1 cellular context compared by ENCODE assay signal in the genomic region with DNA sequence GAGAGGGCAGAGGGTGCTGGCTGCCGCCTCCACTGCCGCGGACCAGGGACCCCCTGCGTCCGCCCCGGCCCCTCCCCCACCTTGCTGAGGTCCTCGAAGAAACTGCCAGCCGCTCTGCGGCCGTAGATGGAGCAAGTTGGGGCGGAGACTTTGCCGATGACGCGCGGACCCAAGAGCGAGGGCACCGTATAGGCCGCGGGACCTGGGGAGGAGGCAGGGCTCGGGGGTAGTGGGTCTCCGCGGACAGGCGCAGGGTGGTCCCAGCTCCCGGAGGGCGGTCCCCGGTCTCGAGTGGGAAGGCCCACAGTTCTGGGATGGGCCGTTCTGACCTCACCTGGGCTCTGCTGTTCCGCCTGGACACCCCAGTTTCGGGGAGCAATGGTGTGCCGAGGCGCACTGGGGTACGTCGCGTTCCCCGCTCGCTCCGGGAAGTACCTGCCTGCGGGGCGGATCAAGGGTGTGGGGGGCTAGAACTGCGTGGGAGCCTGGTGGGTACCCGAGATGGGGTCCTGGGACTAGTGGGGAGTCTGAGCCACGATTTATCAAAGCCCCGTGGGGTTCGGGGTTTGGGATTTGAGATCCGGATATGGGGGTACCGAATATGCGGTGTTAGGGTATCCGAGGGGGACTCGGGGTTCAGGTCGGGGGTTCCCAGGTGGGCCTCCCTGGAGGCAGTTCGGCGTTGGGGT.
A peak's percentile ranks its signal among the peaks of the same experiment; 100 is the strongest.
TF ChIP-seq lines count a peak whose summit lies in the region.

No MANE protein-coding gene starts in this region.

TF ChIP-seq in HepG2, 621 proteins besides CTCF, POLR2A, EP300 and RAD21 (continued from another document and continues in another):
- no peak for TF ChIP-seq THAP11 (CRISPR knock-in tag; IDR thresholded peaks at IDR 0.05)
- no peak for TF ChIP-seq KLF6 (CRISPR knock-in tag; IDR thresholded peaks at IDR 0.05)
- no peak for TF ChIP-seq KMT2B (CRISPR knock-in tag; IDR thresholded peaks at IDR 0.05)
- no peak for TF ChIP-seq ZFP41 (CRISPR knock-in tag; IDR thresholded peaks at IDR 0.05; ENCODE audit: borderline replicate concordance)
- peak; percentile 23 for TF ChIP-seq RBM22 (optimal IDR thresholded peaks at IDR 0.05; ENCODE audit: low read length)
- no peak for TF ChIP-seq NCOA1 (CRISPR knock-in tag; IDR thresholded peaks at IDR 0.05)
- no peak for TF ChIP-seq TCF7 (IDR thresholded peaks at IDR 0.05; ENCODE audit: low read depth)
- TF ChIP-seq, protein P1, sequence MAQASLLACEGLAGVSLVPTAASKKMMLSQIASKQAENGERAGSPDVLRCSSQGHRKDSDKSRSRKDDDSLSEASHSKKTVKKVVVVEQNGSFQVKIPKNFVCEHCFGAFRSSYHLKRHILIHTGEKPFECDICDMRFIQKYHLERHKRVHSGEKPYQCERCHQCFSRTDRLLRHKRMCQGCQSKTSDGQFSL (CRISPR knock-in tag; IDR thresholded peaks at IDR 0.05): no peak
- TF ChIP-seq NKX3-1 (CRISPR knock-in tag; IDR thresholded peaks at IDR 0.05): no peak
- peak; percentile 76; the same call in 1 of the 2 replicates for TF ChIP-seq ZNF354B (CRISPR knock-in tag; IDR thresholded peaks at IDR 0.05)
- TF ChIP-seq SPEN (CRISPR knock-in tag; IDR thresholded peaks at IDR 0.05; ENCODE audit: low read depth): no peak; the same call in 1 of the 2 replicates
- TF ChIP-seq, protein P2, sequence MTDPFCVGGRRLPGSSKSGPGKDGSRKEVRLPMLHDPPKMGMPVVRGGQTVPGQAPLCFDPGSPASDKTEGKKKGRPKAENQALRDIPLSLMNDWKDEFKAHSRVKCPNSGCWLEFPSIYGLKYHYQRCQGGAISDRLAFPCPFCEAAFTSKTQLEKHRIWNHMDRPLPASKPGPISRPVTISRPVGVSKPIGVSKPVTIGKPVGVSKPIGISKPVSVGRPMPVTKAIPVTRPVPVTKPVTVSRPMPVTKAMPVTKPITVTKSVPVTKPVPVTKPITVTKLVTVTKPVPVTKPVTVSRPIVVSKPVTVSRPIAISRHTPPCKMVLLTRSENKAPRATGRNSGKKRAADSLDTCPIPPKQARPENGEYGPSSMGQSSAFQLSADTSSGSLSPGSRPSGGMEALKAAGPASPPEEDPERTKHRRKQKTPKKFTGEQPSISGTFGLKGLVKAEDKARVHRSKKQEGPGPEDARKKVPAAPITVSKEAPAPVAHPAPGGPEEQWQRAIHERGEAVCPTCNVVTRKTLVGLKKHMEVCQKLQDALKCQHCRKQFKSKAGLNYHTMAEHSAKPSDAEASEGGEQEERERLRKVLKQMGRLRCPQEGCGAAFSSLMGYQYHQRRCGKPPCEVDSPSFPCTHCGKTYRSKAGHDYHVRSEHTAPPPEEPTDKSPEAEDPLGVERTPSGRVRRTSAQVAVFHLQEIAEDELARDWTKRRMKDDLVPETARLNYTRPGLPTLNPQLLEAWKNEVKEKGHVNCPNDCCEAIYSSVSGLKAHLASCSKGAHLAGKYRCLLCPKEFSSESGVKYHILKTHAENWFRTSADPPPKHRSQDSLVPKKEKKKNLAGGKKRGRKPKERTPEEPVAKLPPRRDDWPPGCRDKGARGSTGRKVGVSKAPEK (CRISPR knock-in tag; IDR thresholded peaks at IDR 0.05; ENCODE audit: borderline replicate concordance): no peak
- TF ChIP-seq GABPB1 (CRISPR knock-in tag; IDR thresholded peaks at IDR 0.05): 0 out of 2 replicates have a peak, but pooled peaks have one; percentile 7
- TF ChIP-seq RARG (CRISPR knock-in tag; IDR thresholded peaks at IDR 0.05; ENCODE audit: low read depth): no peak
- no peak for TF ChIP-seq IKZF5 (CRISPR knock-in tag; IDR thresholded peaks at IDR 0.05)
- TF ChIP-seq ZNF33B (CRISPR knock-in tag; IDR thresholded peaks at IDR 0.05): no peak
- TF ChIP-seq TAF15 (IDR thresholded peaks at IDR 0.05; ENCODE audit: low read depth, low read length, poor library complexity, severe bottlenecking): peak; percentile 94
- no peak for TF ChIP-seq DMAP1 (CRISPR knock-in tag; IDR thresholded peaks at IDR 0.05)
- TF ChIP-seq ZNF672 (CRISPR knock-in tag; IDR thresholded peaks at IDR 0.05): no peak
- no peak for TF ChIP-seq ZNF337 (CRISPR knock-in tag; IDR thresholded peaks at IDR 0.05; ENCODE audit: borderline replicate concordance, low read depth)
- TF ChIP-seq ZNF496 (CRISPR knock-in tag; IDR thresholded peaks at IDR 0.05; ENCODE audit: insufficient replicate concordance): no peak
- no peak; the same call in 1 of the 2 replicates for TF ChIP-seq ARNTL (CRISPR knock-in tag; IDR thresholded peaks at IDR 0.05)
- no peak for TF ChIP-seq ZNF574 (CRISPR knock-in tag; IDR thresholded peaks at IDR 0.05)
- TF ChIP-seq SIX1 (CRISPR knock-in tag; IDR thresholded peaks at IDR 0.05; ENCODE audit: borderline replicate concordance): no peak
- no peak for TF ChIP-seq ZNF7 (CRISPR knock-in tag; IDR thresholded peaks at IDR 0.05)
- no peak for TF ChIP-seq BHLHE40 (IDR thresholded peaks at IDR 0.05; ENCODE audit: low read length)
- TF ChIP-seq ZNF841 (CRISPR knock-in tag; IDR thresholded peaks at IDR 0.05; ENCODE audit: borderline replicate concordance): no peak
- no peak for TF ChIP-seq ZKSCAN1 (IDR thresholded peaks at IDR 0.05; ENCODE audit: low read length)
- TF ChIP-seq FOXA3 (CRISPR knock-in tag; IDR thresholded peaks at IDR 0.05): no peak
- peak; percentile 82 for TF ChIP-seq ZC3H13 (CRISPR knock-in tag; IDR thresholded peaks at IDR 0.05)
- TF ChIP-seq HNRNPH1 (optimal IDR thresholded peaks at IDR 0.05; ENCODE audit: low read depth, low read length): peak; percentile 81
- no peak for TF ChIP-seq NFKB2 (CRISPR knock-in tag; IDR thresholded peaks at IDR 0.05; ENCODE audit: borderline replicate concordance)
- no peak for TF ChIP-seq SRSF4 (IDR thresholded peaks at IDR 0.05; ENCODE audit: low read depth, low read length, poor library complexity, severe bottlenecking)
- no peak for TF ChIP-seq ARHGAP35 (CRISPR knock-in tag; IDR thresholded peaks at IDR 0.05; ENCODE audit: borderline replicate concordance)
- no peak for TF ChIP-seq FOXP1 (IDR thresholded peaks at IDR 0.05)
- no peak for TF ChIP-seq FOXP1 (CRISPR knock-in tag; IDR thresholded peaks at IDR 0.05)
- TF ChIP-seq, protein P3, sequence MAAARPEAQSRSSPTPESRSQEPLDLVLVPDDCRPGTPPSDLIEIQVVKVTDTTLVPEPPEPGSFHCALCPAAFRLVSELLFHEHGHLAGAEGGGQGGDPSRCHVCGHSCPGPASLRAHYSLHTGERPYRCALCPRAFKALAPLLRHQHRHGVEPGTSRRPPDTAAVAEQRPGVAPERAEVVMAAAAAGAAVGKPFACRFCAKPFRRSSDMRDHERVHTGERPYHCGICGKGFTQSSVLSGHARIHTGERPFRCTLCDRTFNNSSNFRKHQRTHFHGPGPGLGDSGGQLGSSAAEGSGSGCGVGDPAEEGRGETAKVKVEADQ (CRISPR knock-in tag; IDR thresholded peaks at IDR 0.05; ENCODE audit: borderline replicate concordance): no peak
- TF ChIP-seq PRDM10 (CRISPR knock-in tag; IDR thresholded peaks at IDR 0.05; ENCODE audit: low read depth): no peak
- no peak for TF ChIP-seq YY1 (IDR thresholded peaks at IDR 0.05; ENCODE audit: insufficient read depth, insufficient replicate concordance, low read depth, low read length)
- TF ChIP-seq, protein P4, sequence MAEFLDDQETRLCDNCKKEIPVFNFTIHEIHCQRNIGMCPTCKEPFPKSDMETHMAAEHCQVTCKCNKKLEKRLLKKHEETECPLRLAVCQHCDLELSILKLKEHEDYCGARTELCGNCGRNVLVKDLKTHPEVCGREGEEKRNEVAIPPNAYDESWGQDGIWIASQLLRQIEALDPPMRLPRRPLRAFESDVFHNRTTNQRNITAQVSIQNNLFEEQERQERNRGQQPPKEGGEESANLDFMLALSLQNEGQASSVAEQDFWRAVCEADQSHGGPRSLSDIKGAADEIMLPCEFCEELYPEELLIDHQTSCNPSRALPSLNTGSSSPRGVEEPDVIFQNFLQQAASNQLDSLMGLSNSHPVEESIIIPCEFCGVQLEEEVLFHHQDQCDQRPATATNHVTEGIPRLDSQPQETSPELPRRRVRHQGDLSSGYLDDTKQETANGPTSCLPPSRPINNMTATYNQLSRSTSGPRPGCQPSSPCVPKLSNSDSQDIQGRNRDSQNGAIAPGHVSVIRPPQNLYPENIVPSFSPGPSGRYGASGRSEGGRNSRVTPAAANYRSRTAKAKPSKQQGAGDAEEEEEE (CRISPR knock-in tag; IDR thresholded peaks at IDR 0.05; ENCODE audit: borderline replicate concordance): no peak
- TF ChIP-seq, protein P5, sequence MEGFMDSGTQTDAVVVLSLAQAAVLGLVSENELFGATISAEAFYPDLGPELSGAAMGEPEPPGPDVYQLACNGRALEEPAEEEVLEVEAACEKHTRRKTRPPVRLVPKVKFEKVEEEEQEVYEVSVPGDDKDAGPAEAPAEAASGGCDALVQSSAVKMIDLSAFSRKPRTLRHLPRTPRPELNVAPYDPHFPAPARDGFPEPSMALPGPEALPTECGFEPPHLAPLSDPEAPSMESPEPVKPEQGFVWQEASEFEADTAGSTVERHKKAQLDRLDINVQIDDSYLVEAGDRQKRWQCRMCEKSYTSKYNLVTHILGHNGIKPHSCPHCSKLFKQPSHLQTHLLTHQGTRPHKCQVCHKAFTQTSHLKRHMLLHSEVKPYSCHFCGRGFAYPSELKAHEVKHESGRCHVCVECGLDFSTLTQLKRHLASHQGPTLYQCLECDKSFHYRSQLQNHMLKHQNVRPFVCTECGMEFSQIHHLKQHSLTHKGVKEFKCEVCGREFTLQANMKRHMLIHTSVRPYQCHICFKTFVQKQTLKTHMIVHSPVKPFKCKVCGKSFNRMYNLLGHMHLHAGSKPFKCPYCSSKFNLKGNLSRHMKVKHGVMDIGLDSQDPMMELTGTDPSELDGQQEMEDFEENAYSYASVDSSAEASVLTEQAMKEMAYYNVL (CRISPR knock-in tag; IDR thresholded peaks at IDR 0.05; ENCODE audit: borderline replicate concordance): no peak
- 0 out of 2 replicates have a peak, but pooled peaks have one; percentile 16 for TF ChIP-seq ZNF350 (CRISPR knock-in tag; IDR thresholded peaks at IDR 0.05; ENCODE audit: borderline replicate concordance, low read depth)
- TF ChIP-seq CREB3 (CRISPR knock-in tag; IDR thresholded peaks at IDR 0.05): no peak
- TF ChIP-seq, protein P6, sequence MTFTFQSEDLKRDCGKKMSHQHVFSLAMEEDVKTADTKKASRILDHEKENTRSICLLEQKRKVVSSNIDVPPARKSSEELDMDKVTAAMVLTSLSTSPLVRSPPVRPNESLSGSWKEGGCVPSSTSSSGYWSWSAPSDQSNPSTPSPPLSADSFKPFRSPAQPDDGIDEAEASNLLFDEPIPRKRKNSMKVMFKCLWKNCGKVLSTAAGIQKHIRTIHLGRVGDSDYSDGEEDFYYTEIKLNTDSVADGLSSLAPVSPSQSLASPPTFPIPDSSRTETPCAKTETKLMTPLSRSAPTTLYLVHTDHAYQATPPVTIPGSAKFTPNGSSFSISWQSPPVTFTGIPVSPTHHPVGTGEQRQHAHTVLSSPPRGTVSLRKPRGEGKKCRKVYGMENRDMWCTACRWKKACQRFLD (CRISPR knock-in tag; IDR thresholded peaks at IDR 0.05; ENCODE audit: borderline replicate concordance): no peak; the same call in 1 of the 2 replicates
